ENCODE assay signal across 18 cellular contexts in the genomic region with DNA sequence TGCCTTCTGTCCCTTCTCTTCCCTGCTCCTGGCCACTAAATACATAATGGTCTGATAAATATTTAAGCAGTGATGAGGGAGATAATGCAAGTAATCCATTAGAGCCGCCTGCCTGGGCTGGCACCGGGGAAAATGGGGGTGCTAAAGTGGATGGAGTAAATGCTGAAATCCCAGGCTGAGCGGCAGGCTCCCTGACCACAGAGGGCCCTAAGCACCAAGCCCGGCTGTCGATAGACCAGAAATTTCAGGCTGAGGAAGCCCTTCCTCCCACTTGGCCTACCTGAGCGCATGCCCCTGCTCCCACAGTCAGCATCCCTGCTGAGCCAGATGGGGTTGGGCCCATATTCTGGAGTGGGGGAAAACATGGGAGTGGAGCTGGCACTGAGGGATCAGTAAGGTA.
DNase-seq lines count a peak whose midpoint lies in the region; ATAC-seq and TF ChIP-seq lines count a peak whose summit lies in the region.
"Had no signal": no experiment of that assay in that cellular context is flagged by ENCODE, and none has a peak within 500 bp of the region (broad histone marks: within the 10 kb centered on the region; RNA-seq: fewer than 3 reads in every experiment).

No MANE protein-coding gene starts in this region.

- DNase-seq in SK-N-SH (peak; percentile 23), NCI-H82 treated with DMSO at 0.1 percent for 48 hours (lab: John Stamatoyannopoulos, UW; ENCODE audit: unreplicated experiment) (peak; percentile 70), islet precursor cell (peak; percentile 27), NCI-H187 (lab: John Stamatoyannopoulos, UW) (no peak), ovary (no peak)
- no peak for DNase-seq in activated naive CD4-positive, alpha-beta T cell treated with Interleukin-2 at 50 U/mL for 16 hours
- DNase-seq: CD4-positive, CD25-positive, alpha-beta regulatory T cell; CD8-positive, alpha-beta T cell; DMS153; DMS79; EL; GF-D8; H7; HCEC 1CT had no signal

- H3K27me3 ChIP-seq in SK-N-SH (ENCODE audit: insufficient read depth) (no peaks in the 10 kb centered on the region), ovary (no peaks in the 10 kb centered on the region)
- H3K27me3 ChIP-seq: BLaER1 had no signal

- no peaks in the 10 kb centered on the region for H3F3A ChIP-seq in SK-N-SH (replicated peaks; ENCODE audit: insufficient read depth)

- TF ChIP-seq RAD21 in SK-N-SH (IDR thresholded peaks at IDR 0.05; ENCODE audit: low read length), result no peak

- no peaks in the 10 kb centered on the region for H3K79me2 ChIP-seq in SK-N-SH (ENCODE audit: insufficient read depth)

- H3K9me3 ChIP-seq in SK-N-SH (no peaks in the 10 kb centered on the region), ovary (no peaks in the 10 kb centered on the region)

- no peak for ATAC-seq in SK-N-SH treated with all-trans-retinoic acid at 6 μM for 48 hours
- ATAC-seq: CD8-positive, alpha-beta T cell had no signal

- TF ChIP-seq CTCF in SK-N-SH (IDR thresholded peaks at IDR 0.05) (no peak), ovary (IDR thresholded peaks at IDR 0.05) (no peak)

- CTCF ChIA-PET in SK-N-SH (lab: Yijun Ruan, JAX), result interaction anchor here (0.9 kb wide), 1 partner anchor 300 kb away, joined by 3 read pairs; no protein-coding TSS in a partner anchor

- H3K27ac ChIP-seq in SK-N-SH (ENCODE audit: low read depth in 2 of 2, low read length in 1 of 2), result no peak overlapping the region
- H3K27ac ChIP-seq in ovary, result no peak overlapping the region
- H3K27ac ChIP-seq: 22Rv1, BLaER1, C4-2B had no signal

- intact Hi-C loops in ovary (cut with DNase I), result no loop called here

- no peak for TF ChIP-seq POLR2A in ovary (IDR thresholded peaks at IDR 0.05)

- H3K9ac ChIP-seq in SK-N-SH, result no peak overlapping the region
- H3K9ac ChIP-seq: BLaER1 had no signal

- TF ChIP-seq EP300 in SK-N-SH (IDR thresholded peaks at IDR 0.05; ENCODE audit: borderline replicate concordance in 1 of 2, low read depth in 1 of 2, low read length in 1 of 2), result no peak
- no peak for TF ChIP-seq EP300 in ovary (IDR thresholded peaks at IDR 0.05)

- H4K20me1 ChIP-seq in SK-N-SH (ENCODE audit: insufficient read depth), result no peaks in the 10 kb centered on the region
- H4K20me1 ChIP-seq: BLaER1 had no signal

- WGBS in SK-N-SH (ENCODE audit: low lambda C conversion rate), result 51% methylated on average over 3 of the region's 6 CpGs
- WGBS in ovary, 3 donors, result 85 to 88% (median 87%) methylated on average over 6 of the region's 6 CpGs

- H3K4me3 ChIP-seq in SK-N-SH (ENCODE audit: low read depth in 2 of 2, low read length in 1 of 2) (no peak overlapping the region), ovary (no peak overlapping the region)
- H3K4me3 ChIP-seq: BLaER1 had no signal

- H3K9me2 ChIP-seq in SK-N-SH, result no peaks in the 10 kb centered on the region

- POLR2A ChIA-PET in SK-N-SH (lab: Yijun Ruan, JAX), result no interaction called here

- no peak overlapping the region for H2AFZ ChIP-seq in SK-N-SH (ENCODE audit: low read depth)

- H3K4me2 ChIP-seq in SK-N-SH, result no peak overlapping the region
- H3K4me2 ChIP-seq: BLaER1 had no signal

- H3K4me1 ChIP-seq in SK-N-SH (ENCODE audit: control insufficient read depth in 1 of 2, insufficient read depth in 2 of 2, low read depth in 1 of 2, low read length in 1 of 2), result peaks cover 0 to 3% of the 10 kb centered on the region in 2 experiments; a peak in 1 of 4 replicates
- no peaks in the 10 kb centered on the region for H3K4me1 ChIP-seq in ovary (ENCODE audit: insufficient read depth)
- H3K4me1 ChIP-seq: BLaER1 had no signal

- H3K36me3 ChIP-seq in SK-N-SH (replicated peaks in 1 of 2; ENCODE audit: control insufficient read depth in 1 of 2, insufficient read depth in 2 of 2, low read length in 1 of 2) (no peaks in the 10 kb centered on the region), ovary (no peaks in the 10 kb centered on the region)
- H3K36me3 ChIP-seq: BLaER1 had no signal

TF ChIP-seq in SK-N-SH, 30 proteins besides CTCF, POLR2A, EP300 and RAD21:
- TF ChIP-seq, protein P1, sequence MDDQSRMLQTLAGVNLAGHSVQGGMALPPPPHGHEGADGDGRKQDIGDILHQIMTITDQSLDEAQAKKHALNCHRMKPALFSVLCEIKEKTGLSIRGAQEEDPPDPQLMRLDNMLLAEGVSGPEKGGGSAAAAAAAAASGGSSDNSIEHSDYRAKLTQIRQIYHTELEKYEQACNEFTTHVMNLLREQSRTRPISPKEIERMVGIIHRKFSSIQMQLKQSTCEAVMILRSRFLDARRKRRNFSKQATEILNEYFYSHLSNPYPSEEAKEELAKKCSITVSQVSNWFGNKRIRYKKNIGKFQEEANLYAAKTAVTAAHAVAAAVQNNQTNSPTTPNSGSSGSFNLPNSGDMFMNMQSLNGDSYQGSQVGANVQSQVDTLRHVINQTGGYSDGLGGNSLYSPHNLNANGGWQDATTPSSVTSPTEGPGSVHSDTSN (IDR thresholded peaks at IDR 0.05), result no peak
- no peak for TF ChIP-seq RXRA (IDR thresholded peaks at IDR 0.05; ENCODE audit: borderline replicate concordance, low read depth)
- no peak for TF ChIP-seq YY1 (IDR thresholded peaks at IDR 0.05; ENCODE audit: low read depth)
- TF ChIP-seq RFX5 (IDR thresholded peaks at IDR 0.05; ENCODE audit: low read length), result no peak
- TF ChIP-seq, protein P2, sequence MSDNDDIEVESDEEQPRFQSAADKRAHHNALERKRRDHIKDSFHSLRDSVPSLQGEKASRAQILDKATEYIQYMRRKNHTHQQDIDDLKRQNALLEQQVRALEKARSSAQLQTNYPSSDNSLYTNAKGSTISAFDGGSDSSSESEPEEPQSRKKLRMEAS (IDR thresholded peaks at IDR 0.05; ENCODE audit: low read depth), result no peak
TF ChIP-seq in SK-N-SH: peak in this region for 0.

TF ChIP-seq in SK-N-SH treated with all-trans-retinoic acid at 6 μM for 48 hours, 23 proteins besides CTCF, POLR2A, EP300 and RAD21:
- TF ChIP-seq, protein P3, sequence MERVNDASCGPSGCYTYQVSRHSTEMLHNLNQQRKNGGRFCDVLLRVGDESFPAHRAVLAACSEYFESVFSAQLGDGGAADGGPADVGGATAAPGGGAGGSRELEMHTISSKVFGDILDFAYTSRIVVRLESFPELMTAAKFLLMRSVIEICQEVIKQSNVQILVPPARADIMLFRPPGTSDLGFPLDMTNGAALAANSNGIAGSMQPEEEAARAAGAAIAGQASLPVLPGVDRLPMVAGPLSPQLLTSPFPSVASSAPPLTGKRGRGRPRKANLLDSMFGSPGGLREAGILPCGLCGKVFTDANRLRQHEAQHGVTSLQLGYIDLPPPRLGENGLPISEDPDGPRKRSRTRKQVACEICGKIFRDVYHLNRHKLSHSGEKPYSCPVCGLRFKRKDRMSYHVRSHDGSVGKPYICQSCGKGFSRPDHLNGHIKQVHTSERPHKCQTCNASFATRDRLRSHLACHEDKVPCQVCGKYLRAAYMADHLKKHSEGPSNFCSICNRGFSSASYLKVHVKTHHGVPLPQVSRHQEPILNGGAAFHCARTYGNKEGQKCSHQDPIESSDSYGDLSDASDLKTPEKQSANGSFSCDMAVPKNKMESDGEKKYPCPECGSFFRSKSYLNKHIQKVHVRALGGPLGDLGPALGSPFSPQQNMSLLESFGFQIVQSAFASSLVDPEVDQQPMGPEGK (CRISPR knock-in tag; IDR thresholded peaks at IDR 0.05; ENCODE audit: borderline replicate concordance), result no peak
- TF ChIP-seq ZC3H10 (CRISPR knock-in tag; IDR thresholded peaks at IDR 0.05), result no peak
- TF ChIP-seq, protein P4, sequence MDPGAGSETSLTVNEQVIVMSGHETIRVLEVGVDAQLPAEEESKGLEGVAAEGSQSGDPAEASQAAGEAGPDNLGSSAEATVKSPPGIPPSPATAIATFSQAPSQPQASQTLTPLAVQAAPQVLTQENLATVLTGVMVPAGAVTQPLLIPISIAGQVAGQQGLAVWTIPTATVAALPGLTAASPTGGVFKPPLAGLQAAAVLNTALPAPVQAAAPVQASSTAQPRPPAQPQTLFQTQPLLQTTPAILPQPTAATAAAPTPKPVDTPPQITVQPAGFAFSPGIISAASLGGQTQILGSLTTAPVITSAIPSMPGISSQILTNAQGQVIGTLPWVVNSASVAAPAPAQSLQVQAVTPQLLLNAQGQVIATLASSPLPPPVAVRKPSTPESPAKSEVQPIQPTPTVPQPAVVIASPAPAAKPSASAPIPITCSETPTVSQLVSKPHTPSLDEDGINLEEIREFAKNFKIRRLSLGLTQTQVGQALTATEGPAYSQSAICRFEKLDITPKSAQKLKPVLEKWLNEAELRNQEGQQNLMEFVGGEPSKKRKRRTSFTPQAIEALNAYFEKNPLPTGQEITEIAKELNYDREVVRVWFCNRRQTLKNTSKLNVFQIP (CRISPR knock-in tag; IDR thresholded peaks at IDR 0.05; ENCODE audit: borderline replicate concordance, low read depth), result no peak
- TF ChIP-seq PPARA (CRISPR knock-in tag; IDR thresholded peaks at IDR 0.05; ENCODE audit: borderline replicate concordance), result no peak
- no peak for TF ChIP-seq RARB (CRISPR knock-in tag; IDR thresholded peaks at IDR 0.05)
- TF ChIP-seq, protein P5, sequence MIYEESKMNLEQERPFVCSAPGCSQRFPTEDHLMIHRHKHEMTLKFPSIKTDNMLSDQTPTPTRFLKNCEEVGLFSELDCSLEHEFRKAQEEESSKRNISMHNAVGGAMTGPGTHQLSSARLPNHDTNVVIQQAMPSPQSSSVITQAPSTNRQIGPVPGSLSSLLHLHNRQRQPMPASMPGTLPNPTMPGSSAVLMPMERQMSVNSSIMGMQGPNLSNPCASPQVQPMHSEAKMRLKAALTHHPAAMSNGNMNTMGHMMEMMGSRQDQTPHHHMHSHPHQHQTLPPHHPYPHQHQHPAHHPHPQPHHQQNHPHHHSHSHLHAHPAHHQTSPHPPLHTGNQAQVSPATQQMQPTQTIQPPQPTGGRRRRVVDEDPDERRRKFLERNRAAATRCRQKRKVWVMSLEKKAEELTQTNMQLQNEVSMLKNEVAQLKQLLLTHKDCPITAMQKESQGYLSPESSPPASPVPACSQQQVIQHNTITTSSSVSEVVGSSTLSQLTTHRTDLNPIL (CRISPR knock-in tag; IDR thresholded peaks at IDR 0.05; ENCODE audit: low read depth), result no peak
- no peak for TF ChIP-seq ESRRG (CRISPR knock-in tag; IDR thresholded peaks at IDR 0.05)
- no peak for TF ChIP-seq ISL1 (CRISPR knock-in tag; IDR thresholded peaks at IDR 0.05)
- TF ChIP-seq ZFP30 (CRISPR knock-in tag; IDR thresholded peaks at IDR 0.05), result no peak
- no peak for TF ChIP-seq ZFP3 (CRISPR knock-in tag; IDR thresholded peaks at IDR 0.05)
- TF ChIP-seq BACH2 (CRISPR knock-in tag; IDR thresholded peaks at IDR 0.05; ENCODE audit: borderline replicate concordance), result no peak
- TF ChIP-seq SNAI2 (CRISPR knock-in tag; IDR thresholded peaks at IDR 0.05), result no peak
- TF ChIP-seq ZNF70 (CRISPR knock-in tag; IDR thresholded peaks at IDR 0.05), result no peak

Comparison
In these comparisons a context has a peak if more than half of its experiments do, and no peak if none do; other contexts are left out.
1. DNase-seq: peak in SK-N-SH (single experiment), NCI-H82 treated with DMSO at 0.1 percent for 48 hours (single experiment) and islet precursor cell (single experiment); none in NCI-H187 (0 of 2), activated naive CD4-positive, alpha-beta T cell treated with Interleukin-2 at 50 U/mL for 16 hours (single experiment) and ovary (0 of 5).